ENCODE assay signal across 1 cellular context in genomic region chr16:11145173-11145820, GRCh38.
TF ChIP-seq lines count a peak whose summit lies in the region.

No MANE protein-coding gene starts in this region.

TF ChIP-seq in K562, 482 proteins besides CTCF, POLR2A, EP300 and RAD21 (continued from another document):
- TF ChIP-seq, protein P1, sequence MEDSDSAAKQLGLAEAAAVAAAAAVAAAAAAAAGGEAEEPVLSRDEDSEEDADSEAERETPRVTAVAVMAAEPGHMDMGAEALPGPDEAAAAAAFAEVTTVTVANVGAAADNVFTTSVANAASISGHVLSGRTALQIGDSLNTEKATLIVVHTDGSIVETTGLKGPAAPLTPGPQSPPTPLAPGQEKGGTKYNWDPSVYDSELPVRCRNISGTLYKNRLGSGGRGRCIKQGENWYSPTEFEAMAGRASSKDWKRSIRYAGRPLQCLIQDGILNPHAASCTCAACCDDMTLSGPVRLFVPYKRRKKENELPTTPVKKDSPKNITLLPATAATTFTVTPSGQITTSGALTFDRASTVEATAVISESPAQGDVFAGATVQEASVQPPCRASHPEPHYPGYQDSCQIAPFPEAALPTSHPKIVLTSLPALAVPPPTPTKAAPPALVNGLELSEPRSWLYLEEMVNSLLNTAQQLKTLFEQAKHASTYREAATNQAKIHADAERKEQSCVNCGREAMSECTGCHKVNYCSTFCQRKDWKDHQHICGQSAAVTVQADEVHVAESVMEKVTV (CRISPR knock-in tag; IDR thresholded peaks at IDR 0.05), result no peak
